9 cellular contexts compared by ENCODE assay signal in the genomic region with DNA sequence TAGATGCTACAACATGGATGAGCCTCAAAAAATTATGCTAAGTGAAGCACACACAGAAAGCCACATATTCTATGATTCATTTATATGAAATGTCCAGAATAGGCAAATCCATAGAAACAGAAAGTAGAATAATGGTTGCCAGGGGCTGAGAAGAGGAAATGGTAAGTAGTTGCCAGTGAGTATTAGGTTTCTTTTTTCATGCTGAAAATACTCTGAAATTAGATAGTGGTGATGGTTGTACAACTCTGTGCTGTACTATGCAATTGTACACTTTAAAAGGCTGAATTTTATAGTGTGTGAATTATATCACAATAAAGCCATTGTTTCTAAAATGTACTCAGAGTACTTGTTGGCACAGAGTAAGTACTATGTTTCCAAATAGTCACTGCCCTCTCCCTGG. TPM values are rescaled to one million over a fixed set of nuclear protein-coding genes. Genes with fewer than 3 reads are reported as not detected.
DNase-seq lines count a peak whose midpoint lies in the region; ATAC-seq, FAIRE-seq and TF ChIP-seq lines count a peak whose summit lies in the region.
"Had no signal": no experiment of that assay in that cellular context is flagged by ENCODE, and none has a peak within 500 bp of the region (broad histone marks: within the 10 kb centered on the region; RNA-seq: fewer than 3 reads in every experiment).

No MANE protein-coding gene starts in this region.

- intact Hi-C loops in transverse colon (cut with DNase I; ENCODE audit: low total_unique reads) = loop anchor here (5.0 kb wide), 1 partner anchor 1895 kb away; no protein-coding TSS in a partner anchor

- no peak for TF ChIP-seq POLR2A in GM12892 (IDR thresholded peaks at IDR 0.05; ENCODE audit: low read depth, low read length)
- TF ChIP-seq POLR2A in transverse colon (IDR thresholded peaks at IDR 0.05) = no peak

- H3K27ac Mint-ChIP-seq in WTC11 = no peak overlapping the region

- no peaks in the 10 kb centered on the region for H3K4me1 ChIP-seq in transverse colon

- peaks cover 4% of the 10 kb centered on the region; the same call in 1 of the 2 replicates for H3K27me3 Mint-ChIP-seq in WTC11 (ENCODE audit: low read depth)

- no peak overlapping the region for H3K4me3 ChIP-seq in MG63
- no peak overlapping the region for H3K4me3 ChIP-seq in transverse colon

- no peaks in the 10 kb centered on the region for H3K36me3 Mint-ChIP-seq in WTC11

- TF ChIP-seq CTCF in WTC11 (IDR thresholded peaks at IDR 0.05) (no peak), transverse colon (IDR thresholded peaks at IDR 0.05) (no peak)

- in situ Hi-C loops in transverse colon (cut with MboI; ENCODE audit: low pct_ligation_motif_present in 1 of 4, low pct_unique_long_range_greater_than_20kb in 1 of 4, low sequenced_read_pairs in 3 of 4) = no loop called here

- H3K36me3 ChIP-seq in MG63 (no peaks in the 10 kb centered on the region), transverse colon (no peaks in the 10 kb centered on the region)

- H3K27ac ChIP-seq in transverse colon = no peak overlapping the region

- H3K27me3 ChIP-seq in MG63 = no peaks in the 10 kb centered on the region
- no peaks in the 10 kb centered on the region for H3K27me3 ChIP-seq in transverse colon

- POLR2A ChIA-PET in WTC11 (lab: Charles Lee) = interaction anchor here (0.7 kb wide), 2 partner anchors 274 to 1664 kb away, joined by 6 to 10 read pairs; no protein-coding TSS in a partner anchor

- CTCF ChIA-PET in WTC11 (lab: Charles Lee) = interaction anchor here (0.6 kb wide), 1 partner anchor 329 kb away, joined by 3 read pairs; no protein-coding TSS in a partner anchor

- H3K4me3 Mint-ChIP-seq in WTC11 = no peak overlapping the region

- TF ChIP-seq EP300 in transverse colon (IDR thresholded peaks at IDR 0.05; ENCODE audit: low read depth) = no peak

- no peaks in the 10 kb centered on the region for H3K4me1 Mint-ChIP-seq in WTC11

- ATAC-seq in GM21390 (IDR thresholded peaks at IDR 0.05; ENCODE audit: unreplicated experiment) (peak; percentile 66), HG03520 (IDR thresholded peaks at IDR 0.05; ENCODE audit: unreplicated experiment) (peak; percentile 70), WTC11 (no peak)

- H3K9me3 ChIP-seq in MG63 = no peaks in the 10 kb centered on the region
- H3K9me3 ChIP-seq in transverse colon = no peaks in the 10 kb centered on the region

- FAIRE-seq in GM12892 (lab: Jason Lieb, UNC) = peak; percentile 48
- FAIRE-seq: colon had no signal

- DNase-seq in GM12892 (ENCODE audit: insufficient read length) (no peak), dedifferentiated amniotic fluid mesenchymal stem cell (ENCODE audit: extremely low spot score) (peak; percentile 64), MG63 (no peak), germinal center (ENCODE audit: low spot score) (no peak), WTC11 (ENCODE audit: low spot score) (no peak), transverse colon (no peak)

- peaks cover 8% of the 10 kb centered on the region for H3K9me3 Mint-ChIP-seq in WTC11

TF ChIP-seq in WTC11, 78 proteins besides CTCF, POLR2A, EP300 and RAD21:
- TF ChIP-seq ZNF263 (CRISPR knock-in tag; IDR thresholded peaks at IDR 0.05; ENCODE audit: low read depth) (no peak), RORB (CRISPR knock-in tag; IDR thresholded peaks at IDR 0.05) (no peak)
- TF ChIP-seq, protein P1, sequence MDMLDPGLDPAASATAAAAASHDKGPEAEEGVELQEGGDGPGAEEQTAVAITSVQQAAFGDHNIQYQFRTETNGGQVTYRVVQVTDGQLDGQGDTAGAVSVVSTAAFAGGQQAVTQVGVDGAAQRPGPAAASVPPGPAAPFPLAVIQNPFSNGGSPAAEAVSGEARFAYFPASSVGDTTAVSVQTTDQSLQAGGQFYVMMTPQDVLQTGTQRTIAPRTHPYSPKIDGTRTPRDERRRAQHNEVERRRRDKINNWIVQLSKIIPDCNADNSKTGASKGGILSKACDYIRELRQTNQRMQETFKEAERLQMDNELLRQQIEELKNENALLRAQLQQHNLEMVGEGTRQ (CRISPR knock-in tag; IDR thresholded peaks at IDR 0.05) = no peak
- TF ChIP-seq, protein P2, sequence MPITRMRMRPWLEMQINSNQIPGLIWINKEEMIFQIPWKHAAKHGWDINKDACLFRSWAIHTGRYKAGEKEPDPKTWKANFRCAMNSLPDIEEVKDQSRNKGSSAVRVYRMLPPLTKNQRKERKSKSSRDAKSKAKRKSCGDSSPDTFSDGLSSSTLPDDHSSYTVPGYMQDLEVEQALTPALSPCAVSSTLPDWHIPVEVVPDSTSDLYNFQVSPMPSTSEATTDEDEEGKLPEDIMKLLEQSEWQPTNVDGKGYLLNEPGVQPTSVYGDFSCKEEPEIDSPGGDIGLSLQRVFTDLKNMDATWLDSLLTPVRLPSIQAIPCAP (CRISPR knock-in tag; IDR thresholded peaks at IDR 0.05) = no peak
- TF ChIP-seq, protein P3, sequence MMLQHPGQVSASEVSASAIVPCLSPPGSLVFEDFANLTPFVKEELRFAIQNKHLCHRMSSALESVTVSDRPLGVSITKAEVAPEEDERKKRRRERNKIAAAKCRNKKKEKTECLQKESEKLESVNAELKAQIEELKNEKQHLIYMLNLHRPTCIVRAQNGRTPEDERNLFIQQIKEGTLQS (CRISPR knock-in tag; conservative IDR thresholded peaks at IDR 0.05) = no peak
- TF ChIP-seq, protein P4, sequence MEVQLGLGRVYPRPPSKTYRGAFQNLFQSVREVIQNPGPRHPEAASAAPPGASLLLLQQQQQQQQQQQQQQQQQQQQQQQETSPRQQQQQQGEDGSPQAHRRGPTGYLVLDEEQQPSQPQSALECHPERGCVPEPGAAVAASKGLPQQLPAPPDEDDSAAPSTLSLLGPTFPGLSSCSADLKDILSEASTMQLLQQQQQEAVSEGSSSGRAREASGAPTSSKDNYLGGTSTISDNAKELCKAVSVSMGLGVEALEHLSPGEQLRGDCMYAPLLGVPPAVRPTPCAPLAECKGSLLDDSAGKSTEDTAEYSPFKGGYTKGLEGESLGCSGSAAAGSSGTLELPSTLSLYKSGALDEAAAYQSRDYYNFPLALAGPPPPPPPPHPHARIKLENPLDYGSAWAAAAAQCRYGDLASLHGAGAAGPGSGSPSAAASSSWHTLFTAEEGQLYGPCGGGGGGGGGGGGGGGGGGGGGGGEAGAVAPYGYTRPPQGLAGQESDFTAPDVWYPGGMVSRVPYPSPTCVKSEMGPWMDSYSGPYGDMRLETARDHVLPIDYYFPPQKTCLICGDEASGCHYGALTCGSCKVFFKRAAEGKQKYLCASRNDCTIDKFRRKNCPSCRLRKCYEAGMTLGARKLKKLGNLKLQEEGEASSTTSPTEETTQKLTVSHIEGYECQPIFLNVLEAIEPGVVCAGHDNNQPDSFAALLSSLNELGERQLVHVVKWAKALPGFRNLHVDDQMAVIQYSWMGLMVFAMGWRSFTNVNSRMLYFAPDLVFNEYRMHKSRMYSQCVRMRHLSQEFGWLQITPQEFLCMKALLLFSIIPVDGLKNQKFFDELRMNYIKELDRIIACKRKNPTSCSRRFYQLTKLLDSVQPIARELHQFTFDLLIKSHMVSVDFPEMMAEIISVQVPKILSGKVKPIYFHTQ (CRISPR knock-in tag; IDR thresholded peaks at IDR 0.05) = no peak
- TF ChIP-seq, protein P5, sequence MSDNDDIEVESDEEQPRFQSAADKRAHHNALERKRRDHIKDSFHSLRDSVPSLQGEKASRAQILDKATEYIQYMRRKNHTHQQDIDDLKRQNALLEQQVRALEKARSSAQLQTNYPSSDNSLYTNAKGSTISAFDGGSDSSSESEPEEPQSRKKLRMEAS (CRISPR knock-in tag; IDR thresholded peaks at IDR 0.05) = no peak

RNA-seq across cellular contexts. Expression of a gene that starts 15.5 kb away (rescaled TPM):
- polyA plus RNA-seq in GM12892 (2012; ENCODE audit: missing spikeins) = 2.8 TPM
- not detected in 2 replicates for total RNA-seq in MG63 (2014; rRNA removed; shearing (Covaris generic); ENCODE audit: low replicate concordance)
- total RNA-seq in WTC11 (2021) (0.18 to 0.46 TPM (median 0.35 TPM) in 3 replicates), transverse colon (10 to 100 TPM in 1 of 4 donors, 1 to 10 TPM in 3; 4.5 to 15.7 (median 9.2) TPM)
